1 cellular context compared by ENCODE assay signal in the genomic region with DNA sequence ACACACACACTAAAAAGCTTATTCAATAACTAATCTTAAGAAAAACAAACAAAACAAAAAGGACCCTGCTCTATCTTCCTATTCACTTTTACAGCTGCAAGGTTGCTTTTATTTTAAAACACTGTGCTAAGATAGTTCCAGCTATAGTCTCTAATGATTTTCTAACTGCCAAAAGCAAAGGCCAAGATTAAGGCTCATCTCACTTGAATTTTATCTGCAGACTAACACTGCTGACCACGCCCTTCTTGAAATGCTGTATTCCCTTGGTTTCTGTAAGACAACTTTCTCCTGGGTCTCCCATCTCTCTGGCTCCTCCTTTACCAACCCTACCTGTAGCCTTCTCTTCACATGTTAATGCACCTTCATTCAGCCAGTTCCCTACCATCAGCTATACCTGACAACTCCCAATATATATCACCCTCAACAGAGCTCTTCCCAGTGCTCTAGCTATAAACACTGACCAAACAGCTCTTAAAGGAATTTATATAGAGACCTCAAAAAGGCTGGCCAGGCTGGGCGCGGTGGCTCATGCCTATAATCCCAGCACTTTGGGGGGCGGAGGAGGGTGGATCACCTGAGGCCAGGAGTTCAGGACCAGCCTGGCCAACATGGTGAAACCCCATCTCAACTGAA.
A peak's percentile ranks its signal among the peaks of the same experiment; 100 is the strongest.
TF ChIP-seq lines count a peak whose summit lies in the region.

No MANE protein-coding gene starts in this region.

TF ChIP-seq in K562, 482 proteins besides CTCF, POLR2A, EP300 and RAD21 (continues in another document):
- TF ChIP-seq, protein P1, sequence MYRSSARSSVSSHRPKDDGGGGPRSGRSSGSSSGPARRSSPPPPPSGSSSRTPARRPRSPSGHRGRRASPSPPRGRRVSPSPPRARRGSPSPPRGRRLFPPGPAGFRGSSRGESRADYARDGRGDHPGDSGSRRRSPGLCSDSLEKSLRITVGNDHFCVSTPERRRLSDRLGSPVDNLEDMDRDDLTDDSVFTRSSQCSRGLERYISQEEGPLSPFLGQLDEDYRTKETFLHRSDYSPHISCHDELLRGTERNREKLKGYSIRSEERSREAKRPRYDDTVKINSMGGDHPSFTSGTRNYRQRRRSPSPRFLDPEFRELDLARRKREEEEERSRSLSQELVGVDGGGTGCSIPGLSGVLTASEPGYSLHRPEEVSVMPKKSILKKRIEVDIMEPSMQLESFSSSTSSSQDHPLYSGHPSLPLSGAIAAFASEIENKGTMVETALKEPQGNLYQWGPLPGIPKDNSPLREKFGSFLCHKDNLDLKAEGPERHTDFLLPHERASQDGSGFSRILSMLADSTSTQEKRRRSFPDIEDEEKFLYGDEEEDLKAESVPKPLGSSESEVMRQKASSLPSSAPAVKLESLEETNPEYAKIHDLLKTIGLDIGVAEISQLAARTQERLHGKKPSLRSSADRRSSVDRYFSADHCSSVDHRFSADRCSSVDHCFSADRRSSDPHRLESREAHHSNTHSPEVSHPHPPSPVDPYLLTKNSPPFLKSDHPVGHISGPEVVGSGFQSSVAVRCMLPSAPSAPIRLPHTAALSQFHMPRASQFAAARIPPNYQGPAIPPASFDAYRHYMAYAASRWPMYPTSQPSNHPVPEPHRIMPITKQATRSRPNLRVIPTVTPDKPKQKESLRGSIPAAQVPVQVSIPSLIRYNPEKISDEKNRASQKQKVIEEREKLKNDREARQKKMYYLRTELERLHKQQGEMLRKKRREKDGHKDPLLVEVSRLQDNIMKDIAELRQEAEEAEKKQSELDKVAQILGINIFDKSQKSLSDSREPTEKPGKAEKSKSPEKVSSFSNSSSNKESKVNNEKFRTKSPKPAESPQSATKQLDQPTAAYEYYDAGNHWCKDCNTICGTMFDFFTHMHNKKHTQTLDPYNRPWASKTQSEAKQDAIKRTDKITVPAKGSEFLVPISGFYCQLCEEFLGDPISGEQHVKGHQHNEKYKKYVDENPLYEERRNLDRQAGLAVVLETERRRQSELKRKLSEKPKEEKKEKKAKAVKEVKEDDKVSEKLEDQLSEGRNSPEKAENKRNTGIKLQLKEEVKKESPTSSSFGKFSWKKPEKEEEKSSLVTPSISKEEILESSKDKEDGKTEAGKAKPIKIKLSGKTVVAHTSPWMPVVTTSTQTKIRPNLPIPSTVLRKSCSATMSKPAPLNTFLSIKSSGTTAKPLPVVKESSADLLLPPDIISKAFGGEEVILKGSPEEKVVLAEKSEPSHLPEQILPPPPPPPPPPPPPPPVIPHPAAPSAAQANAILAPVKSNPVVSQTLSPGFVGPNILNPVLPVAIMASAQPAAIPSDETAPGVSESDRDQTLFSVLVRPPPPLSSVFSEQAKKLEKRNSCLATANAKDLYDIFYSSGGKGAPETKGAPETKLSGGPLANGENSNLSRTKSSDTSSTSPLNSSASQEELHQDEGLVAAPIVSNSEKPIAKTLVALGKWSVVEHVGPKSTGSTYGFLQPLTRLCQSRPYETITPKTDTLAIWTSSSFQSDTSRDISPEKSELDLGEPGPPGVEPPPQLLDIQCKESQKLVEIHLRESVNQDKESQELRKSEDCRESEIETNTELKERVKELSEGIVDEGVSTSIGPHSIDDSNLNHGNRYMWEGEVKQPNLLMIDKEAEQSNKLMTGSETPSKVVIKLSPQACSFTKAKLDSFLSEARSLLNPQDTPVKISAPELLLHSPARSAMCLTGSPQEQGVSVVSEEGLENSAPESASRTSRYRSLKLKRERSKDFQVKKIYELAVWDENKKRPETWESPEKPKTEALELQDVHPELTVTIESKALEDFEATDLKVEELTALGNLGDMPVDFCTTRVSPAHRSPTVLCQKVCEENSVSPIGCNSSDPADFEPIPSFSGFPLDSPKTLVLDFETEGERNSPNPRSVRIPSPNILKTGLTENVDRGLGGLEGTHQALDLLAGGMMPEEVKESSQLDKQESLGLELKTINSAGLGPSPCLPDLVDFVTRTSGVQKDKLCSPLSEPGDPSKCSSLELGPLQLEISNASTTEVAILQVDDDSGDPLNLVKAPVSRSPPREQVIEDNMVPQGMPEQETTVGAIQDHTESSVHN (IDR thresholded peaks at IDR 0.05; ENCODE audit: borderline replicate concordance in 1 of 2, low read depth in 1 of 2) = no peak
- peak; percentile 79 for TF ChIP-seq ZNF316 (IDR thresholded peaks at IDR 0.05)
- TF ChIP-seq NFE2L1 (tag; IDR thresholded peaks at IDR 0.05; ENCODE audit: borderline replicate concordance, low read depth) = no peak
- peak; percentile 45; the same call in 1 of the 2 replicates for TF ChIP-seq GATAD2B (IDR thresholded peaks at IDR 0.05; ENCODE audit: borderline replicate concordance)
- TF ChIP-seq NFE2 (IDR thresholded peaks at IDR 0.05; ENCODE audit: low read depth) = no peak
- TF ChIP-seq SMARCE1 (IDR thresholded peaks at IDR 0.05) = no peak; the same call in 1 of the 2 replicates
- TF ChIP-seq NR1H2 (CRISPR knock-in tag; IDR thresholded peaks at IDR 0.05) = no peak
- no peak for TF ChIP-seq NCOA1 (IDR thresholded peaks at IDR 0.05; ENCODE audit: low read depth)
- no peak for TF ChIP-seq KAT8 (IDR thresholded peaks at IDR 0.05; ENCODE audit: low read depth)
- TF ChIP-seq, protein P2, sequence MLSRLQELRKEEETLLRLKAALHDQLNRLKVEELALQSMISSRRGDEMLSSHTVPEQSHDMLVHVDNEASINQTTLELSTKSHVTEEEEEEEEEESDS (CRISPR knock-in tag; IDR thresholded peaks at IDR 0.05) = no peak
- 0 out of 2 replicates have a peak, but pooled peaks have one; percentile 50 for TF ChIP-seq KLF1 (tag; IDR thresholded peaks at IDR 0.05)
- TF ChIP-seq ZNF584 (CRISPR knock-in tag; IDR thresholded peaks at IDR 0.05; ENCODE audit: low read depth) = no peak
- no peak for TF ChIP-seq ZNF699 (CRISPR knock-in tag; IDR thresholded peaks at IDR 0.05; ENCODE audit: insufficient replicate concordance)
- TF ChIP-seq ZNF696 (CRISPR knock-in tag; conservative IDR thresholded peaks at IDR 0.05) = no peak
- TF ChIP-seq, protein P3, sequence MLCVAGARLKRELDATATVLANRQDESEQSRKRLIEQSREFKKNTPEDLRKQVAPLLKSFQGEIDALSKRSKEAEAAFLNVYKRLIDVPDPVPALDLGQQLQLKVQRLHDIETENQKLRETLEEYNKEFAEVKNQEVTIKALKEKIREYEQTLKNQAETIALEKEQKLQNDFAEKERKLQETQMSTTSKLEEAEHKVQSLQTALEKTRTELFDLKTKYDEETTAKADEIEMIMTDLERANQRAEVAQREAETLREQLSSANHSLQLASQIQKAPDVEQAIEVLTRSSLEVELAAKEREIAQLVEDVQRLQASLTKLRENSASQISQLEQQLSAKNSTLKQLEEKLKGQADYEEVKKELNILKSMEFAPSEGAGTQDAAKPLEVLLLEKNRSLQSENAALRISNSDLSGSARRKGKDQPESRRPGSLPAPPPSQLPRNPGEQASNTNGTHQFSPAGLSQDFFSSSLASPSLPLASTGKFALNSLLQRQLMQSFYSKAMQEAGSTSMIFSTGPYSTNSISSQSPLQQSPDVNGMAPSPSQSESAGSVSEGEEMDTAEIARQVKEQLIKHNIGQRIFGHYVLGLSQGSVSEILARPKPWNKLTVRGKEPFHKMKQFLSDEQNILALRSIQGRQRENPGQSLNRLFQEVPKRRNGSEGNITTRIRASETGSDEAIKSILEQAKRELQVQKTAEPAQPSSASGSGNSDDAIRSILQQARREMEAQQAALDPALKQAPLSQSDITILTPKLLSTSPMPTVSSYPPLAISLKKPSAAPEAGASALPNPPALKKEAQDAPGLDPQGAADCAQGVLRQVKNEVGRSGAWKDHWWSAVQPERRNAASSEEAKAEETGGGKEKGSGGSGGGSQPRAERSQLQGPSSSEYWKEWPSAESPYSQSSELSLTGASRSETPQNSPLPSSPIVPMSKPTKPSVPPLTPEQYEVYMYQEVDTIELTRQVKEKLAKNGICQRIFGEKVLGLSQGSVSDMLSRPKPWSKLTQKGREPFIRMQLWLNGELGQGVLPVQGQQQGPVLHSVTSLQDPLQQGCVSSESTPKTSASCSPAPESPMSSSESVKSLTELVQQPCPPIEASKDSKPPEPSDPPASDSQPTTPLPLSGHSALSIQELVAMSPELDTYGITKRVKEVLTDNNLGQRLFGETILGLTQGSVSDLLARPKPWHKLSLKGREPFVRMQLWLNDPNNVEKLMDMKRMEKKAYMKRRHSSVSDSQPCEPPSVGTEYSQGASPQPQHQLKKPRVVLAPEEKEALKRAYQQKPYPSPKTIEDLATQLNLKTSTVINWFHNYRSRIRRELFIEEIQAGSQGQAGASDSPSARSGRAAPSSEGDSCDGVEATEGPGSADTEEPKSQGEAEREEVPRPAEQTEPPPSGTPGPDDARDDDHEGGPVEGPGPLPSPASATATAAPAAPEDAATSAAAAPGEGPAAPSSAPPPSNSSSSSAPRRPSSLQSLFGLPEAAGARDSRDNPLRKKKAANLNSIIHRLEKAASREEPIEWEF (CRISPR knock-in tag; IDR thresholded peaks at IDR 0.05) = no peak
- no peak for TF ChIP-seq GABPB1 (CRISPR knock-in tag; IDR thresholded peaks at IDR 0.05)
- TF ChIP-seq ZNF695 (CRISPR knock-in tag; IDR thresholded peaks at IDR 0.05) = no peak
- no peak for TF ChIP-seq TAF9B (IDR thresholded peaks at IDR 0.05; ENCODE audit: partially characterized antibody)
- TF ChIP-seq TOE1 (IDR thresholded peaks at IDR 0.05; ENCODE audit: borderline replicate concordance) = no peak
- TF ChIP-seq TOE1 (CRISPR knock-in tag; IDR thresholded peaks at IDR 0.05; ENCODE audit: borderline replicate concordance, low read depth) = no peak
- TF ChIP-seq MYNN (IDR thresholded peaks at IDR 0.05) = peak; percentile 49; the same call in 1 of the 2 replicates
- no peak for TF ChIP-seq MYNN (CRISPR knock-in tag; IDR thresholded peaks at IDR 0.05)
- TF ChIP-seq NR2C2 (CRISPR knock-in tag; IDR thresholded peaks at IDR 0.05) = no peak
- TF ChIP-seq NR2C2 (tag; IDR thresholded peaks at IDR 0.05) = no peak
- TF ChIP-seq KDM1A (IDR thresholded peaks at IDR 0.05) = 0 out of 4 replicates have a peak, but pooled peaks of 1 of the 2 experiments have one; percentile 9
- TF ChIP-seq CBFA2T3 (IDR thresholded peaks at IDR 0.05) = peak; percentile 41; the same call in 1 of the 2 replicates
- no peak for TF ChIP-seq LCOR (CRISPR knock-in tag; IDR thresholded peaks at IDR 0.05)
- no peak for TF ChIP-seq HDAC2 (IDR thresholded peaks at IDR 0.05)
- peak; percentile 14; the same call in 1 of the 2 replicates for TF ChIP-seq ELF4 (CRISPR knock-in tag; IDR thresholded peaks at IDR 0.05)
- 0 out of 2 replicates have a peak, but pooled peaks have one; percentile 52 for TF ChIP-seq HDGF (IDR thresholded peaks at IDR 0.05)
- TF ChIP-seq NCOR1 (IDR thresholded peaks at IDR 0.05) = peak; percentile 28; the same call in 1 of the 2 replicates
- TF ChIP-seq CAMTA2 (CRISPR knock-in tag; conservative IDR thresholded peaks at IDR 0.05) = no peak
- TF ChIP-seq POLR3A (IDR thresholded peaks at IDR 0.05; ENCODE audit: borderline replicate concordance, extremely low read depth, insufficient read depth, insufficient read length) = no peak
- TF ChIP-seq, protein P4, sequence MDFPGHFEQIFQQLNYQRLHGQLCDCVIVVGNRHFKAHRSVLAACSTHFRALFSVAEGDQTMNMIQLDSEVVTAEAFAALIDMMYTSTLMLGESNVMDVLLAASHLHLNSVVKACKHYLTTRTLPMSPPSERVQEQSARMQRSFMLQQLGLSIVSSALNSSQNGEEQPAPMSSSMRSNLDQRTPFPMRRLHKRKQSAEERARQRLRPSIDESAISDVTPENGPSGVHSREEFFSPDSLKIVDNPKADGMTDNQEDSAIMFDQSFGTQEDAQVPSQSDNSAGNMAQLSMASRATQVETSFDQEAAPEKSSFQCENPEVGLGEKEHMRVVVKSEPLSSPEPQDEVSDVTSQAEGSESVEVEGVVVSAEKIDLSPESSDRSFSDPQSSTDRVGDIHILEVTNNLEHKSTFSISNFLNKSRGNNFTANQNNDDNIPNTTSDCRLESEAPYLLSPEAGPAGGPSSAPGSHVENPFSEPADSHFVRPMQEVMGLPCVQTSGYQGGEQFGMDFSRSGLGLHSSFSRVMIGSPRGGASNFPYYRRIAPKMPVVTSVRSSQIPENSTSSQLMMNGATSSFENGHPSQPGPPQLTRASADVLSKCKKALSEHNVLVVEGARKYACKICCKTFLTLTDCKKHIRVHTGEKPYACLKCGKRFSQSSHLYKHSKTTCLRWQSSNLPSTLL (IDR thresholded peaks at IDR 0.05) = no peak
- no peak for TF ChIP-seq U2AF1 (optimal IDR thresholded peaks at IDR 0.05; ENCODE audit: low read depth, low read length)
- TF ChIP-seq HDAC1 (IDR thresholded peaks at IDR 0.05) = peak in 1 of 2 experiments; percentile 36; a peak in 1 of 4 replicates
- TF ChIP-seq GTF2E2 (tag; IDR thresholded peaks at IDR 0.05) = no peak
- TF ChIP-seq POLR2H (tag; IDR thresholded peaks at IDR 0.05; ENCODE audit: low read depth) = no peak
- TF ChIP-seq MAFF (IDR thresholded peaks at IDR 0.05; ENCODE audit: low read length) = no peak; the same call in 1 of the 2 replicates
- peak; percentile 56; the same call in 1 of the 2 replicates for TF ChIP-seq C11orf30 (IDR thresholded peaks at IDR 0.05; ENCODE audit: low read depth)
- TF ChIP-seq SMARCA5 (IDR thresholded peaks at IDR 0.05) = no peak
- TF ChIP-seq POLR2AphosphoS5 (IDR thresholded peaks at IDR 0.05; ENCODE audit: control insufficient read depth, insufficient read depth, low read depth, low read length) = no peak
- no peak for TF ChIP-seq ZSCAN29 (IDR thresholded peaks at IDR 0.05)
- TF ChIP-seq TAF1 (IDR thresholded peaks at IDR 0.05; ENCODE audit: control insufficient read depth, extremely low read depth, insufficient read depth, low read length, severe bottlenecking) = no peak
- no peak for TF ChIP-seq SLC30A9 (CRISPR knock-in tag; IDR thresholded peaks at IDR 0.05)
- TF ChIP-seq, protein P5, sequence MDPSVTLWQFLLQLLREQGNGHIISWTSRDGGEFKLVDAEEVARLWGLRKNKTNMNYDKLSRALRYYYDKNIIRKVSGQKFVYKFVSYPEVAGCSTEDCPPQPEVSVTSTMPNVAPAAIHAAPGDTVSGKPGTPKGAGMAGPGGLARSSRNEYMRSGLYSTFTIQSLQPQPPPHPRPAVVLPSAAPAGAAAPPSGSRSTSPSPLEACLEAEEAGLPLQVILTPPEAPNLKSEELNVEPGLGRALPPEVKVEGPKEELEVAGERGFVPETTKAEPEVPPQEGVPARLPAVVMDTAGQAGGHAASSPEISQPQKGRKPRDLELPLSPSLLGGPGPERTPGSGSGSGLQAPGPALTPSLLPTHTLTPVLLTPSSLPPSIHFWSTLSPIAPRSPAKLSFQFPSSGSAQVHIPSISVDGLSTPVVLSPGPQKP (CRISPR knock-in tag; IDR thresholded peaks at IDR 0.05) = no peak
- TF ChIP-seq, protein P6, sequence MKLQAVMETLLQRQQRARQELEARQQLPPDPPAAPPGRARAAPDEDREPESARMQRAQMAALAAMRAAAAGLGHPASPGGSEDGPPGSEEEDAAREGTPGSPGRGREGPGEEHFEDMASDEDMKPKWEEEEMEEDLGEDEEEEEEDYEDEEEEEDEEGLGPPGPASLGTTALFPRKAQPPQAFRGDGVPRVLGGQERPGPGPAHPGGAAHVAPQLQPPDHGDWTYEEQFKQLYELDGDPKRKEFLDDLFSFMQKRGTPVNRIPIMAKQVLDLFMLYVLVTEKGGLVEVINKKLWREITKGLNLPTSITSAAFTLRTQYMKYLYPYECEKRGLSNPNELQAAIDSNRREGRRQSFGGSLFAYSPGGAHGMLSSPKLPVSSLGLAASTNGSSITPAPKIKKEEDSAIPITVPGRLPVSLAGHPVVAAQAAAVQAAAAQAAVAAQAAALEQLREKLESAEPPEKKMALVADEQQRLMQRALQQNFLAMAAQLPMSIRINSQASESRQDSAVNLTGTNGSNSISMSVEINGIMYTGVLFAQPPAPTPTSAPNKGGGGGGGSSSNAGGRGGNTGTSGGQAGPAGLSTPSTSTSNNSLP (IDR thresholded peaks at IDR 0.05; ENCODE audit: borderline replicate concordance, low read depth, low read length) = 0 out of 2 replicates have a peak, but pooled peaks have one; percentile 70
- no peak for TF ChIP-seq DMBX1 (CRISPR knock-in tag; IDR thresholded peaks at IDR 0.05; ENCODE audit: borderline replicate concordance)
- TF ChIP-seq ZNF785 (CRISPR knock-in tag; IDR thresholded peaks at IDR 0.05) = no peak
- TF ChIP-seq MED1 (CRISPR knock-in tag; IDR thresholded peaks at IDR 0.05; ENCODE audit: borderline replicate concordance) = no peak
